ENCODE assay signal across 1 cellular context in genomic region chr5:134070979-134071849, GRCh38.
A peak's percentile ranks its signal among the peaks of the same experiment; 100 is the strongest.
TF ChIP-seq lines count a peak whose summit lies in the region.

No MANE protein-coding gene starts in this region.

TF ChIP-seq in HepG2, 621 proteins besides CTCF, POLR2A, EP300 and RAD21 (continued from another document and continues in another):
- TF ChIP-seq ZNF644 (CRISPR knock-in tag; IDR thresholded peaks at IDR 0.05; ENCODE audit: low read depth) (peak; percentile 55; the same call in 1 of the 2 replicates), RFXAP (CRISPR knock-in tag; IDR thresholded peaks at IDR 0.05; ENCODE audit: borderline replicate concordance) (peak; percentile 46; the same call in 1 of the 2 replicates), NFIC (IDR thresholded peaks at IDR 0.05; ENCODE audit: low read length) (no peak), ZEB1 (IDR thresholded peaks at IDR 0.05; ENCODE audit: insufficient replicate concordance, low read depth) (no peak), ZNF775 (CRISPR knock-in tag; IDR thresholded peaks at IDR 0.05; ENCODE audit: borderline replicate concordance) (no peak), RCOR2 (CRISPR knock-in tag; IDR thresholded peaks at IDR 0.05) (no peak), ZBTB46 (CRISPR knock-in tag; IDR thresholded peaks at IDR 0.05; ENCODE audit: borderline replicate concordance) (no peak), THRA (CRISPR knock-in tag; IDR thresholded peaks at IDR 0.05; ENCODE audit: borderline replicate concordance) (peak; percentile 82), THYN1 (CRISPR knock-in tag; IDR thresholded peaks at IDR 0.05; ENCODE audit: borderline replicate concordance, low read depth) (no peak), ZNF251 (CRISPR knock-in tag; IDR thresholded peaks at IDR 0.05) (no peak), DMTF1 (CRISPR knock-in tag; IDR thresholded peaks at IDR 0.05) (no peak), TBL1XR1 (IDR thresholded peaks at IDR 0.05; ENCODE audit: borderline replicate concordance, low read length, partially characterized antibody) (no peak), ZNF878 (CRISPR knock-in tag; IDR thresholded peaks at IDR 0.05) (0 out of 2 replicates have a peak, but pooled peaks have one; percentile 39), GTF2F1 (IDR thresholded peaks at IDR 0.05; ENCODE audit: low read length) (no peak), SATB2 (CRISPR knock-in tag; IDR thresholded peaks at IDR 0.05) (no peak), ETS1 (CRISPR knock-in tag; IDR thresholded peaks at IDR 0.05) (no peak), ZNF772 (CRISPR knock-in tag; IDR thresholded peaks at IDR 0.05) (no peak; the same call in 1 of the 2 replicates), ZNF740 (CRISPR knock-in tag; IDR thresholded peaks at IDR 0.05) (peak; percentile 65; the same call in 1 of the 2 replicates), ZNF10 (CRISPR knock-in tag; IDR thresholded peaks at IDR 0.05; ENCODE audit: borderline replicate concordance, low read depth) (no peak), REXO4 (CRISPR knock-in tag; IDR thresholded peaks at IDR 0.05; ENCODE audit: borderline replicate concordance) (peak; percentile 58; the same call in 1 of the 2 replicates), ZNF18 (CRISPR knock-in tag; IDR thresholded peaks at IDR 0.05; ENCODE audit: insufficient replicate concordance) (no peak), ZNF343 (CRISPR knock-in tag; IDR thresholded peaks at IDR 0.05) (no peak), ZNF317 (CRISPR knock-in tag; IDR thresholded peaks at IDR 0.05) (0 out of 2 replicates have a peak, but pooled peaks have one; percentile 13), ZNF703 (CRISPR knock-in tag; IDR thresholded peaks at IDR 0.05; ENCODE audit: borderline replicate concordance) (no peak; the same call in 1 of the 2 replicates), ZNF331 (CRISPR knock-in tag; IDR thresholded peaks at IDR 0.05) (peak; percentile 91), ZNF30 (CRISPR knock-in tag; IDR thresholded peaks at IDR 0.05) (no peak), NBN (conservative IDR thresholded peaks at IDR 0.05) (no peak), FOXJ3 (CRISPR knock-in tag; IDR thresholded peaks at IDR 0.05; ENCODE audit: borderline replicate concordance) (no peak), ZNF552 (CRISPR knock-in tag; IDR thresholded peaks at IDR 0.05; ENCODE audit: borderline replicate concordance) (no peak; the same call in 1 of the 2 replicates), SAFB2 (CRISPR knock-in tag; IDR thresholded peaks at IDR 0.05; ENCODE audit: borderline replicate concordance, low read depth) (no peak; the same call in 1 of the 2 replicates), ARID2 (CRISPR knock-in tag; IDR thresholded peaks at IDR 0.05; ENCODE audit: borderline replicate concordance) (peak; percentile 74; the same call in 1 of the 2 replicates), CENPX (CRISPR knock-in tag; IDR thresholded peaks at IDR 0.05) (no peak), AFF4 (CRISPR knock-in tag; IDR thresholded peaks at IDR 0.05) (no peak), ZNF629 (CRISPR knock-in tag; conservative IDR thresholded peaks at IDR 0.05) (no peak), ZNF296 (CRISPR knock-in tag; conservative IDR thresholded peaks at IDR 0.05) (peak; percentile 95), ZNF362 (CRISPR knock-in tag; IDR thresholded peaks at IDR 0.05; ENCODE audit: borderline replicate concordance) (no peak), REPIN1 (CRISPR knock-in tag; IDR thresholded peaks at IDR 0.05; ENCODE audit: borderline replicate concordance, low read depth) (peak; percentile 89), ZBTB38 (CRISPR knock-in tag; IDR thresholded peaks at IDR 0.05) (peak; percentile 72; the same call in 1 of the 2 replicates), ZNF34 (CRISPR knock-in tag; IDR thresholded peaks at IDR 0.05; ENCODE audit: borderline replicate concordance) (no peak), ZNF143 (CRISPR knock-in tag; IDR thresholded peaks at IDR 0.05) (no peak), ZNF556 (CRISPR knock-in tag; IDR thresholded peaks at IDR 0.05; ENCODE audit: borderline replicate concordance) (no peak), FOXP4 (CRISPR knock-in tag; IDR thresholded peaks at IDR 0.05) (peak; percentile 85), NONO (IDR thresholded peaks at IDR 0.05) (no peak), NONO (CRISPR knock-in tag; conservative IDR thresholded peaks at IDR 0.05) (peak; percentile 91), IKZF5 (CRISPR knock-in tag; IDR thresholded peaks at IDR 0.05) (peak; percentile 70), TSC22D2 (CRISPR knock-in tag; IDR thresholded peaks at IDR 0.05; ENCODE audit: borderline replicate concordance) (peak; percentile 27; the same call in 1 of the 2 replicates), BRCA1 (CRISPR knock-in tag; IDR thresholded peaks at IDR 0.05) (no peak), ZNF614 (CRISPR knock-in tag; IDR thresholded peaks at IDR 0.05; ENCODE audit: borderline replicate concordance) (peak; percentile 70; the same call in 1 of the 2 replicates), IKZF4 (CRISPR knock-in tag; IDR thresholded peaks at IDR 0.05; ENCODE audit: borderline replicate concordance, low read depth, not compliant biosample characterization) (peak; percentile 38)
